In genomic region chr17:80622170-80622466, GRCh38 we compare ENCODE assay signal across 23 cellular contexts.
DNase-seq lines count a peak whose midpoint lies in the region; ATAC-seq and TF ChIP-seq lines count a peak whose summit lies in the region.
"Had no signal": no experiment of that assay in that cellular context is flagged by ENCODE, and none has a peak within 500 bp of the region (broad histone marks: within the 10 kb centered on the region; RNA-seq: fewer than 3 reads in every experiment).

No MANE protein-coding gene starts in this region.

- TF ChIP-seq CTCF in WERI-Rb-1 (IDR thresholded peaks at IDR 0.05; ENCODE audit: low read depth, low read length): no peak
- no peak for TF ChIP-seq CTCF in endothelial cell (IDR thresholded peaks at IDR 0.05; ENCODE audit: unreplicated experiment)

- peak; percentile 70 for DNase-seq in activated CD4-positive, alpha-beta T cell treated with anti-CD3 and anti-CD28 coated beads, Interleukin-2, amount 10 ng/mL, durations not matched to agents 24 days and 14 days
- no peak for DNase-seq in activated CD4-positive, alpha-beta T cell treated with anti-CD3 and anti-CD28 coated beads, Interleukin-2, amount 50 U/mL, for 1 hour
- peak in 1 of 5 donors; percentile 20 for DNase-seq in CD4-positive, alpha-beta memory T cell
- DNase-seq in WERI-Rb-1: no peak
- no peak for DNase-seq in endothelial cell (ENCODE audit: low spot score)
- no peak for DNase-seq in ACHN
- no peak for DNase-seq in NCI-H2227 treated with DMSO at 0.1 percent for 48 hours (lab: John Stamatoyannopoulos, UW)
- DNase-seq: BE2C; effector CD4-positive, alpha-beta T cell; foreskin melanocyte; IMR-90; left ventricle myocardium superior; NCI-H774; nephron progenitor cell; right lobe of liver; Right ventricle myocardium superior; stimulated activated CD8-positive, alpha-beta memory T cell treated with anti-CD3 and anti-CD28 coated beads, Interleukin-4, amount 100 ng/mL, for 48 hours; upper lobe of right lung had no signal

- intact Hi-C loops in activated CD4-positive, alpha-beta T cell treated with anti-CD3 and anti-CD28 coated beads, Interleukin-2, amount 10 ng/mL, durations not matched to agents 24 days and 14 days (cut with micrococcal nuclease): no loop called here
- intact Hi-C loops in CD4-positive, alpha-beta memory T cell (cut with micrococcal nuclease): no loop called here

- H3K4me3 ChIP-seq in CD4-positive, alpha-beta memory T cell (ENCODE audit: low read length in 2 of 2): no peak overlapping the region
- H3K4me3 ChIP-seq in WERI-Rb-1 (ENCODE audit: low read depth, low read length): no peak overlapping the region
- H3K4me3 ChIP-seq: A549, right lobe of liver, upper lobe of right lung had no signal

- no peaks in the 10 kb centered on the region for H3K36me3 ChIP-seq in CD4-positive, alpha-beta memory T cell (ENCODE audit: insufficient read depth, low read length)
- H3K36me3 ChIP-seq in WERI-Rb-1: peaks cover 23% of the 10 kb centered on the region
- H3K36me3 ChIP-seq: right lobe of liver had no signal

- no peak overlapping the region for H3K27ac Mint-ChIP-seq in activated CD4-positive, alpha-beta T cell treated with anti-CD3 and anti-CD28 coated beads, Interleukin-2, amount 10 ng/mL, durations not matched to agents 24 days and 14 days
- peak overlapping the region in 5 of 7 donors; percentile 35 to 84 (median 73) for H3K27ac Mint-ChIP-seq in CD4-positive, alpha-beta memory T cell
- peak overlapping the region; percentile 70 for H3K27ac Mint-ChIP-seq in endothelial cell (ENCODE audit: unreplicated experiment)
- H3K27ac Mint-ChIP-seq: mesothelial cell of epicardium, nephron progenitor cell had no signal

- CTCF ChIA-PET in CD4-positive, alpha-beta memory T cell (lab: Charles Lee; ENCODE audit: partially characterized antibody): no interaction called here

- peak overlapping the region; percentile 45 for H3K4me3 Mint-ChIP-seq in activated CD4-positive, alpha-beta T cell treated with anti-CD3 and anti-CD28 coated beads, Interleukin-2, amount 10 ng/mL, durations not matched to agents 24 days and 14 days
- peak overlapping the region in 5 of 8 donors; percentile 11 to 65 (median 43) for H3K4me3 Mint-ChIP-seq in CD4-positive, alpha-beta memory T cell
- no peak overlapping the region for H3K4me3 Mint-ChIP-seq in endothelial cell (ENCODE audit: unreplicated experiment)
- H3K4me3 Mint-ChIP-seq: activated naive CD8-positive, alpha-beta T cell; mesothelial cell of epicardium; nephron progenitor cell had no signal

- H3K36me3 Mint-ChIP-seq in activated CD4-positive, alpha-beta T cell treated with anti-CD3 and anti-CD28 coated beads, Interleukin-2, amount 10 ng/mL, durations not matched to agents 24 days and 14 days (ENCODE audit: low read depth): peaks cover 8% of the 10 kb centered on the region
- peaks cover 10 to 15% of the 10 kb centered on the region in 2 donors for H3K36me3 Mint-ChIP-seq in CD4-positive, alpha-beta memory T cell
- peaks cover 4% of the 10 kb centered on the region for H3K36me3 Mint-ChIP-seq in endothelial cell (ENCODE audit: low read depth, unreplicated experiment)

- POLR2A ChIA-PET in CD4-positive, alpha-beta memory T cell (lab: Charles Lee; ENCODE audit: partially characterized antibody): no interaction called here

- in situ Hi-C loops in ACHN (cut with HindIII; ENCODE audit: low pct_ligation_motif_present, low pct_unique_long_range_greater_than_20kb, low sequenced_read_pairs): no loop called here

- H3K27ac ChIP-seq in CD4-positive, alpha-beta memory T cell (ENCODE audit: low read depth, low read length): no peak overlapping the region
- peak overlapping the region; percentile 60 for H3K27ac ChIP-seq in WERI-Rb-1
- H3K27ac ChIP-seq: A549, right lobe of liver, upper lobe of right lung had no signal

- no peak for ATAC-seq in HG03521 (IDR thresholded peaks at IDR 0.05; ENCODE audit: unreplicated experiment)
- ATAC-seq: A549, esophagus mucosa, left ventricle myocardium superior, upper lobe of right lung had no signal

- no peaks in the 10 kb centered on the region for H3K9me3 ChIP-seq in CD4-positive, alpha-beta memory T cell (ENCODE audit: control insufficient read depth in 1 of 2, low read length in 2 of 2)
- H3K9me3 ChIP-seq in WERI-Rb-1 (ENCODE audit: severe bottlenecking): no peaks in the 10 kb centered on the region
- H3K9me3 ChIP-seq: A549, BE2C, right lobe of liver, upper lobe of right lung had no signal

- H3K27me3 ChIP-seq in CD4-positive, alpha-beta memory T cell (ENCODE audit: insufficient read depth, low read length): no peaks in the 10 kb centered on the region
- H3K27me3 ChIP-seq in WERI-Rb-1 (ENCODE audit: insufficient read depth, low read depth, severe bottlenecking): no peaks in the 10 kb centered on the region
- H3K27me3 ChIP-seq: BE2C, right lobe of liver, upper lobe of right lung had no signal

- peaks cover 40% of the 10 kb centered on the region for H3K4me1 Mint-ChIP-seq in activated CD4-positive, alpha-beta T cell treated with anti-CD3 and anti-CD28 coated beads, Interleukin-2, amount 10 ng/mL, durations not matched to agents 24 days and 14 days
- peaks cover 19 to 38% (median 25%) of the 10 kb centered on the region in 4 donors for H3K4me1 Mint-ChIP-seq in CD4-positive, alpha-beta memory T cell
- H3K4me1 Mint-ChIP-seq in endothelial cell (ENCODE audit: unreplicated experiment): peaks cover 11% of the 10 kb centered on the region
- H3K4me1 Mint-ChIP-seq: mesothelial cell of epicardium had no signal

- no peaks in the 10 kb centered on the region for H3K9me3 Mint-ChIP-seq in activated CD4-positive, alpha-beta T cell treated with anti-CD3 and anti-CD28 coated beads, Interleukin-2, amount 10 ng/mL, durations not matched to agents 24 days and 14 days
- no peaks in the 10 kb centered on the region for H3K9me3 Mint-ChIP-seq in CD4-positive, alpha-beta memory T cell
- no peaks in the 10 kb centered on the region for H3K9me3 Mint-ChIP-seq in endothelial cell (ENCODE audit: unreplicated experiment)
- H3K9me3 Mint-ChIP-seq: mesothelial cell of epicardium, nephron progenitor cell had no signal

- H3K27me3 Mint-ChIP-seq in activated CD4-positive, alpha-beta T cell treated with anti-CD3 and anti-CD28 coated beads, Interleukin-2, amount 10 ng/mL, durations not matched to agents 24 days and 14 days: no peaks in the 10 kb centered on the region
- no peaks in the 10 kb centered on the region for H3K27me3 Mint-ChIP-seq in CD4-positive, alpha-beta memory T cell
- no peaks in the 10 kb centered on the region for H3K27me3 Mint-ChIP-seq in endothelial cell (ENCODE audit: unreplicated experiment)
- H3K27me3 Mint-ChIP-seq: activated naive CD8-positive, alpha-beta T cell had no signal

- H3K4me1 ChIP-seq in CD4-positive, alpha-beta memory T cell (ENCODE audit: insufficient read depth, low read length): peaks cover 16% of the 10 kb centered on the region
- H3K4me1 ChIP-seq: BE2C, right lobe of liver, upper lobe of right lung had no signal
